ENCODE assay signal across 25 cellular contexts in genomic region chr15:74412159-74412558, GRCh38. TPM values are rescaled to one million over a fixed set of nuclear protein-coding genes. Genes with fewer than 3 reads are reported as not detected.
"Had no signal": no experiment of that assay in that cellular context is flagged by ENCODE, and none has a peak within 500 bp of the region (broad histone marks: within the 10 kb centered on the region; RNA-seq: fewer than 3 reads in every experiment).

No MANE protein-coding gene starts in this region.

- ATAC-seq: activated naive CD4-positive, alpha-beta T cell treated with anti-CD3 and anti-CD28 coated beads, Interleukin-2, amount 50 U/mL, for 72 hours; left cardiac atrium; naive thymus-derived CD4-positive, alpha-beta T cell; psoas muscle; right cardiac atrium had no signal

- H3K27ac Mint-ChIP-seq: activated T-helper 1 cell treated with anti-CD3 and anti-CD28 coated beads, Interleukin-12 subunit alpha, Interleukin-12 subunit beta, Interleukin-2, Interleukin-4 antibody, amounts not matched to agents 30 ng/mL and 10 ng/mL and 1 ng/mL, durations not matched to agents 14 hours and 24 hours and 36 hours; endodermal cell; naive thymus-derived CD4-positive, alpha-beta T cell; T-helper 1 cell treated with Interleukin-12 subunit alpha and Interleukin-12 subunit beta and Interleukin-4 antibody, amounts not matched to agents 30 μg/mL and 1 μg/mL, for 36 hours had no signal

- H3K4me1 Mint-ChIP-seq: endodermal cell had no signal

- H3K27me3 ChIP-seq: neural progenitor cell, ovary had no signal

- H3K9me3 Mint-ChIP-seq: activated naive CD4-positive, alpha-beta T cell treated with anti-CD3 and anti-CD28 coated beads, Interleukin-2, amount 50 U/mL, for 72 hours; activated T-helper 1 cell treated with anti-CD3 and anti-CD28 coated beads, Interleukin-12 subunit alpha, Interleukin-12 subunit beta, Interleukin-2, Interleukin-4 antibody, amounts not matched to agents 30 ng/mL and 10 ng/mL and 1 ng/mL, durations not matched to agents 14 hours and 24 hours and 36 hours; endodermal cell; naive thymus-derived CD4-positive, alpha-beta T cell; neural progenitor cell; T-helper 1 cell treated with Interleukin-12 subunit alpha and Interleukin-12 subunit beta and Interleukin-4 antibody, amounts not matched to agents 30 μg/mL and 1 μg/mL, for 36 hours had no signal

- H3K9ac ChIP-seq: neural progenitor cell had no signal

- H2AFZ ChIP-seq: neural progenitor cell had no signal

- H3K27ac ChIP-seq: epithelial cell of prostate, neural progenitor cell, ovary, psoas muscle, tibial artery had no signal

- FAIRE-seq: colon, islet of Langerhans, small intestine, urothelium cell line had no signal

- DNase-seq: activated CD4-positive, CD25-positive, alpha-beta regulatory T cell treated with anti-CD3 and anti-CD28 coated beads, Interleukin-2, amount 50 U/mL, for 72 hours; activated gamma-delta T cell treated with Interleukin-2 at 50 U/mL for 16 hours; amygdala; central memory CD4-positive, alpha-beta T cell; endodermal cell; foreskin fibroblast; left cardiac atrium; mesenchymal stem cell; naive thymus-derived CD4-positive, alpha-beta T cell; ovary; psoas muscle; small intestine; stimulated activated CD4-positive, alpha-beta T cell treated with anti-CD3 and anti-CD28 coated beads, Interleukin-4, amount 100 ng/mL, for 1 hour; tibial artery had no signal

- H3K36me3 ChIP-seq: neural progenitor cell, ovary, tibial artery had no signal

- H3K9me3 ChIP-seq: ovary, psoas muscle, tibial artery had no signal

- H3K4me2 ChIP-seq: neural progenitor cell had no signal

- H3K27me3 Mint-ChIP-seq: brain; naive thymus-derived CD4-positive, alpha-beta T cell had no signal

- H3K4me3 ChIP-seq: neural progenitor cell, ovary, psoas muscle, tibial artery had no signal

- H3K4me1 ChIP-seq: psoas muscle, tibial artery had no signal

- H3K4me3 Mint-ChIP-seq: activated T-helper 1 cell treated with anti-CD3 and anti-CD28 coated beads, Interleukin-12 subunit alpha, Interleukin-12 subunit beta, Interleukin-2, Interleukin-4 antibody, amounts not matched to agents 30 ng/mL and 10 ng/mL and 1 ng/mL, durations not matched to agents 14 hours and 24 hours and 36 hours; brain; endodermal cell; naive thymus-derived CD4-positive, alpha-beta T cell; neural progenitor cell; T-helper 1 cell treated with Interleukin-12 subunit alpha and Interleukin-12 subunit beta and Interleukin-4 antibody, amounts not matched to agents 30 μg/mL and 1 μg/mL, for 36 hours had no signal

RNA-seq across cellular contexts. Expression of gene SEMA7A, which starts 21.6 kb away (rescaled TPM):
- polyA plus RNA-seq: naive thymus-derived CD4-positive, alpha-beta T cell had no signal

RNA-seq across cellular contexts. Expression of gene CYP11A1, which starts 44.7 kb away (rescaled TPM):
- total RNA-seq: activated T-helper 1 cell treated with anti-CD3 and anti-CD28 coated beads, Interleukin-12 subunit alpha, Interleukin-12 subunit beta, Interleukin-2, Interleukin-4 antibody, amounts not matched to agents 30 ng/mL and 10 ng/mL and 1 ng/mL, durations not matched to agents 14 hours and 24 hours and 36 hours; glomerular endothelial cell had no signal
- polyA plus RNA-seq: naive thymus-derived CD4-positive, alpha-beta T cell had no signal
